Comparison of ENCODE assay signal across 1 cellular context in genomic region chr15:50908209-50909043, GRCh38.
TF ChIP-seq lines count a peak whose summit lies in the region.

Gene AP4E1, plus strand, starts transcription at chr15:50908683. Its CDS starts 96 bp downstream, at chr15:50908779.

TF ChIP-seq in K562, 482 proteins besides CTCF, POLR2A, EP300 and RAD21 (continued from another document and continues in another):
- TF ChIP-seq ZNF609 (CRISPR knock-in tag; IDR thresholded peaks at IDR 0.05; ENCODE audit: borderline replicate concordance) (no peak), FOS (IDR thresholded peaks at IDR 0.05; ENCODE audit: extremely low read depth, insufficient read length) (no peak), GABPB2 (CRISPR knock-in tag; conservative IDR thresholded peaks at IDR 0.05) (no peak), CEBPB (tag; IDR thresholded peaks at IDR 0.05) (no peak), ETV1 (tag; conservative IDR thresholded peaks at IDR 0.05; ENCODE audit: low read depth) (peak; percentile 88), NRF1 (conservative IDR thresholded peaks at IDR 0.05 in 1 of 2, IDR thresholded peaks at IDR 0.05 in 1 of 2) (peak; percentile 70 to 76; a peak in 3 of 4 replicates), SNAPC5 (CRISPR knock-in tag; IDR thresholded peaks at IDR 0.05) (no peak), CBX1 (IDR thresholded peaks at IDR 0.05; ENCODE audit: low read depth) (peak; percentile 84; the same call in 1 of the 2 replicates), ZNF239 (CRISPR knock-in tag; IDR thresholded peaks at IDR 0.05) (no peak), GATAD2B (IDR thresholded peaks at IDR 0.05; ENCODE audit: borderline replicate concordance) (peak; percentile 71), RBM17 (IDR thresholded peaks at IDR 0.05; ENCODE audit: borderline replicate concordance, low read depth, low read length) (no peak), MTA1 (IDR thresholded peaks at IDR 0.05; ENCODE audit: borderline replicate concordance) (0 out of 2 replicates have a peak, but pooled peaks have one; percentile 39), ZNF583 (CRISPR knock-in tag; IDR thresholded peaks at IDR 0.05) (no peak; the same call in 1 of the 2 replicates), FOXA1 (IDR thresholded peaks at IDR 0.05; ENCODE audit: borderline replicate concordance) (no peak), NR2C1 (IDR thresholded peaks at IDR 0.05) (no peak), NR2C1 (tag; IDR thresholded peaks at IDR 0.05) (0 out of 2 replicates have a peak, but pooled peaks have one; percentile 29), KDM2B (CRISPR knock-in tag; IDR thresholded peaks at IDR 0.05) (no peak; the same call in 1 of the 2 replicates), ZFP91 (CRISPR knock-in tag; IDR thresholded peaks at IDR 0.05) (no peak), CBX8 (IDR thresholded peaks at IDR 0.05; ENCODE audit: borderline replicate concordance, extremely low read depth, low read depth, low read length, poor library complexity, severe bottlenecking) (no peak), ZNF586 (CRISPR knock-in tag; conservative IDR thresholded peaks at IDR 0.05) (no peak), MBD2 (IDR thresholded peaks at IDR 0.05; ENCODE audit: borderline replicate concordance, low read depth) (peak; percentile 59; the same call in 1 of the 2 replicates), COPS2 (conservative IDR thresholded peaks at IDR 0.05) (no peak), ZNF217 (CRISPR knock-in tag; IDR thresholded peaks at IDR 0.05) (no peak), NEUROD1 (IDR thresholded peaks at IDR 0.05; ENCODE audit: borderline replicate concordance, low read depth, low read length, partially characterized antibody) (peak; percentile 82), SP2 (IDR thresholded peaks at IDR 0.05; ENCODE audit: extremely low read depth, low read depth, low read length, poor library complexity, severe bottlenecking) (no peak), SMARCB1 (IDR thresholded peaks at IDR 0.05; ENCODE audit: insufficient read length, low read depth) (no peak), SIRT6 (IDR thresholded peaks at IDR 0.05; ENCODE audit: low read depth, low read length) (no peak), SETDB1 (IDR thresholded peaks at IDR 0.05; ENCODE audit: low read length) (no peak), NELFE (IDR thresholded peaks at IDR 0.05; ENCODE audit: insufficient read depth, insufficient read length) (no peak), SLC30A9 (CRISPR knock-in tag; IDR thresholded peaks at IDR 0.05) (no peak), FOXJ3 (CRISPR knock-in tag; IDR thresholded peaks at IDR 0.05) (no peak), SUPT5H (IDR thresholded peaks at IDR 0.05) (peak; percentile 83), DIDO1 (tag; IDR thresholded peaks at IDR 0.05; ENCODE audit: low read depth) (peak; percentile 73; the same call in 1 of the 2 replicates), ZNF3 (CRISPR knock-in tag; IDR thresholded peaks at IDR 0.05) (no peak), TCF7 (IDR thresholded peaks at IDR 0.05; ENCODE audit: borderline replicate concordance) (0 out of 2 replicates have a peak, but pooled peaks have one; percentile 12), ZNF384 (IDR thresholded peaks at IDR 0.05; ENCODE audit: low read depth, low read length) (peak; percentile 84), ZNF232 (CRISPR knock-in tag; IDR thresholded peaks at IDR 0.05) (no peak), POLR2AphosphoS2 (IDR thresholded peaks at IDR 0.05; ENCODE audit: low read length) (no peak), MEF2A (IDR thresholded peaks at IDR 0.05; ENCODE audit: control insufficient read depth, low read depth, low read length) (no peak; the same call in 1 of the 2 replicates), CBFA2T3 (IDR thresholded peaks at IDR 0.05) (no peak), U2AF2 (optimal IDR thresholded peaks at IDR 0.05; ENCODE audit: low read depth, low read length) (no peak), PTRF (tag; IDR thresholded peaks at IDR 0.05) (no peak), PCBP2 (IDR thresholded peaks at IDR 0.05; ENCODE audit: low read depth, low read length, poor library complexity, severe bottlenecking) (no peak), SMARCA4 (IDR thresholded peaks at IDR 0.05) (no peak), MYBL2 (IDR thresholded peaks at IDR 0.05; ENCODE audit: low read depth) (no peak), MYBL2 (CRISPR knock-in tag; IDR thresholded peaks at IDR 0.05; ENCODE audit: borderline replicate concordance) (no peak), MXI1 (IDR thresholded peaks at IDR 0.05; ENCODE audit: low read depth, low read length) (peak; percentile 19; the same call in 1 of the 2 replicates), XRCC3 (IDR thresholded peaks at IDR 0.05) (no peak), ZNF12 (CRISPR knock-in tag; IDR thresholded peaks at IDR 0.05) (no peak)
- TF ChIP-seq, protein P1, sequence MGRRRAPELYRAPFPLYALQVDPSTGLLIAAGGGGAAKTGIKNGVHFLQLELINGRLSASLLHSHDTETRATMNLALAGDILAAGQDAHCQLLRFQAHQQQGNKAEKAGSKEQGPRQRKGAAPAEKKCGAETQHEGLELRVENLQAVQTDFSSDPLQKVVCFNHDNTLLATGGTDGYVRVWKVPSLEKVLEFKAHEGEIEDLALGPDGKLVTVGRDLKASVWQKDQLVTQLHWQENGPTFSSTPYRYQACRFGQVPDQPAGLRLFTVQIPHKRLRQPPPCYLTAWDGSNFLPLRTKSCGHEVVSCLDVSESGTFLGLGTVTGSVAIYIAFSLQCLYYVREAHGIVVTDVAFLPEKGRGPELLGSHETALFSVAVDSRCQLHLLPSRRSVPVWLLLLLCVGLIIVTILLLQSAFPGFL (CRISPR knock-in tag; IDR thresholded peaks at IDR 0.05): no peak
- TF ChIP-seq, protein P2, sequence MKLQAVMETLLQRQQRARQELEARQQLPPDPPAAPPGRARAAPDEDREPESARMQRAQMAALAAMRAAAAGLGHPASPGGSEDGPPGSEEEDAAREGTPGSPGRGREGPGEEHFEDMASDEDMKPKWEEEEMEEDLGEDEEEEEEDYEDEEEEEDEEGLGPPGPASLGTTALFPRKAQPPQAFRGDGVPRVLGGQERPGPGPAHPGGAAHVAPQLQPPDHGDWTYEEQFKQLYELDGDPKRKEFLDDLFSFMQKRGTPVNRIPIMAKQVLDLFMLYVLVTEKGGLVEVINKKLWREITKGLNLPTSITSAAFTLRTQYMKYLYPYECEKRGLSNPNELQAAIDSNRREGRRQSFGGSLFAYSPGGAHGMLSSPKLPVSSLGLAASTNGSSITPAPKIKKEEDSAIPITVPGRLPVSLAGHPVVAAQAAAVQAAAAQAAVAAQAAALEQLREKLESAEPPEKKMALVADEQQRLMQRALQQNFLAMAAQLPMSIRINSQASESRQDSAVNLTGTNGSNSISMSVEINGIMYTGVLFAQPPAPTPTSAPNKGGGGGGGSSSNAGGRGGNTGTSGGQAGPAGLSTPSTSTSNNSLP (IDR thresholded peaks at IDR 0.05; ENCODE audit: borderline replicate concordance, low read depth, low read length): peak; percentile 90
- TF ChIP-seq, protein P3, sequence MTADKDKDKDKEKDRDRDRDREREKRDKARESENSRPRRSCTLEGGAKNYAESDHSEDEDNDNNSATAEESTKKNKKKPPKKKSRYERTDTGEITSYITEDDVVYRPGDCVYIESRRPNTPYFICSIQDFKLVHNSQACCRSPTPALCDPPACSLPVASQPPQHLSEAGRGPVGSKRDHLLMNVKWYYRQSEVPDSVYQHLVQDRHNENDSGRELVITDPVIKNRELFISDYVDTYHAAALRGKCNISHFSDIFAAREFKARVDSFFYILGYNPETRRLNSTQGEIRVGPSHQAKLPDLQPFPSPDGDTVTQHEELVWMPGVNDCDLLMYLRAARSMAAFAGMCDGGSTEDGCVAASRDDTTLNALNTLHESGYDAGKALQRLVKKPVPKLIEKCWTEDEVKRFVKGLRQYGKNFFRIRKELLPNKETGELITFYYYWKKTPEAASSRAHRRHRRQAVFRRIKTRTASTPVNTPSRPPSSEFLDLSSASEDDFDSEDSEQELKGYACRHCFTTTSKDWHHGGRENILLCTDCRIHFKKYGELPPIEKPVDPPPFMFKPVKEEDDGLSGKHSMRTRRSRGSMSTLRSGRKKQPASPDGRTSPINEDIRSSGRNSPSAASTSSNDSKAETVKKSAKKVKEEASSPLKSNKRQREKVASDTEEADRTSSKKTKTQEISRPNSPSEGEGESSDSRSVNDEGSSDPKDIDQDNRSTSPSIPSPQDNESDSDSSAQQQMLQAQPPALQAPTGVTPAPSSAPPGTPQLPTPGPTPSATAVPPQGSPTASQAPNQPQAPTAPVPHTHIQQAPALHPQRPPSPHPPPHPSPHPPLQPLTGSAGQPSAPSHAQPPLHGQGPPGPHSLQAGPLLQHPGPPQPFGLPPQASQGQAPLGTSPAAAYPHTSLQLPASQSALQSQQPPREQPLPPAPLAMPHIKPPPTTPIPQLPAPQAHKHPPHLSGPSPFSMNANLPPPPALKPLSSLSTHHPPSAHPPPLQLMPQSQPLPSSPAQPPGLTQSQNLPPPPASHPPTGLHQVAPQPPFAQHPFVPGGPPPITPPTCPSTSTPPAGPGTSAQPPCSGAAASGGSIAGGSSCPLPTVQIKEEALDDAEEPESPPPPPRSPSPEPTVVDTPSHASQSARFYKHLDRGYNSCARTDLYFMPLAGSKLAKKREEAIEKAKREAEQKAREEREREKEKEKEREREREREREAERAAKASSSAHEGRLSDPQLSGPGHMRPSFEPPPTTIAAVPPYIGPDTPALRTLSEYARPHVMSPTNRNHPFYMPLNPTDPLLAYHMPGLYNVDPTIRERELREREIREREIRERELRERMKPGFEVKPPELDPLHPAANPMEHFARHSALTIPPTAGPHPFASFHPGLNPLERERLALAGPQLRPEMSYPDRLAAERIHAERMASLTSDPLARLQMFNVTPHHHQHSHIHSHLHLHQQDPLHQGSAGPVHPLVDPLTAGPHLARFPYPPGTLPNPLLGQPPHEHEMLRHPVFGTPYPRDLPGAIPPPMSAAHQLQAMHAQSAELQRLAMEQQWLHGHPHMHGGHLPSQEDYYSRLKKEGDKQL (CRISPR knock-in tag; IDR thresholded peaks at IDR 0.05; ENCODE audit: borderline replicate concordance): no peak
- TF ChIP-seq, protein P4, sequence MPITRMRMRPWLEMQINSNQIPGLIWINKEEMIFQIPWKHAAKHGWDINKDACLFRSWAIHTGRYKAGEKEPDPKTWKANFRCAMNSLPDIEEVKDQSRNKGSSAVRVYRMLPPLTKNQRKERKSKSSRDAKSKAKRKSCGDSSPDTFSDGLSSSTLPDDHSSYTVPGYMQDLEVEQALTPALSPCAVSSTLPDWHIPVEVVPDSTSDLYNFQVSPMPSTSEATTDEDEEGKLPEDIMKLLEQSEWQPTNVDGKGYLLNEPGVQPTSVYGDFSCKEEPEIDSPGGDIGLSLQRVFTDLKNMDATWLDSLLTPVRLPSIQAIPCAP (CRISPR knock-in tag; IDR thresholded peaks at IDR 0.05; ENCODE audit: borderline replicate concordance): no peak
- TF ChIP-seq, protein P5, sequence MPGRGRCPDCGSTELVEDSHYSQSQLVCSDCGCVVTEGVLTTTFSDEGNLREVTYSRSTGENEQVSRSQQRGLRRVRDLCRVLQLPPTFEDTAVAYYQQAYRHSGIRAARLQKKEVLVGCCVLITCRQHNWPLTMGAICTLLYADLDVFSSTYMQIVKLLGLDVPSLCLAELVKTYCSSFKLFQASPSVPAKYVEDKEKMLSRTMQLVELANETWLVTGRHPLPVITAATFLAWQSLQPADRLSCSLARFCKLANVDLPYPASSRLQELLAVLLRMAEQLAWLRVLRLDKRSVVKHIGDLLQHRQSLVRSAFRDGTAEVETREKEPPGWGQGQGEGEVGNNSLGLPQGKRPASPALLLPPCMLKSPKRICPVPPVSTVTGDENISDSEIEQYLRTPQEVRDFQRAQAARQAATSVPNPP (IDR thresholded peaks at IDR 0.05; ENCODE audit: borderline replicate concordance, insufficient read depth, insufficient read length): no peak
